Comparison of ENCODE assay signal across 36 cellular contexts in genomic region chr3:126304291-126304690, GRCh38.
"Had no signal": no experiment of that assay in that cellular context is flagged by ENCODE, and none has a peak within 500 bp of the region (broad histone marks: within the 10 kb centered on the region; RNA-seq: fewer than 3 reads in every experiment).

No MANE protein-coding gene starts in this region.

- H3K27me3 Mint-ChIP-seq: activated B cell treated with CpG ODN at 0.5 μM for 24 hours had no signal

- H3K27ac Mint-ChIP-seq: activated B cell treated with CpG ODN at 0.5 μM for 24 hours; activated CD8-positive, alpha-beta T cell treated with anti-CD3 and anti-CD28 coated beads for 36 hours; activated naive CD4-positive, alpha-beta T cell treated with anti-CD3 and anti-CD28 coated beads, Interleukin-2, amount 50 U/mL, for 24 hours; activated naive CD8-positive, alpha-beta T cell treated with anti-CD3 and anti-CD28 coated beads, Interleukin-2, amount 10 ng/mL, durations not matched to agents 7 days and 5 days; activated T-cell treated with anti-CD3 and anti-CD28 coated beads, Interleukin-2, amount 50 U/mL, for 72 hours; activated T-helper 17 cell treated with anti-CD3 and anti-CD28 coated beads, Interleukin-2, amount 50 U/mL, for 72 hours had no signal

- H3K27ac ChIP-seq: ascending aorta, KMS-11, Peyer's patch, RWPE1, VCaP had no signal

- H3K27me3 ChIP-seq: ascending aorta, Peyer's patch had no signal

- ATAC-seq: activated CD8-positive, alpha-beta T cell treated with anti-CD3 and anti-CD28 coated beads for 36 hours; activated T-cell treated with anti-CD3 and anti-CD28 coated beads, Interleukin-2, amount 50 U/mL, for 72 hours; activated T-helper 17 cell treated with anti-CD3 and anti-CD28 coated beads, Interleukin-2, amount 50 U/mL, for 72 hours had no signal

- H3K4me3 Mint-ChIP-seq: activated B cell treated with CpG ODN at 0.5 μM for 24 hours; activated CD8-positive, alpha-beta T cell treated with anti-CD3 and anti-CD28 coated beads for 36 hours; activated naive CD4-positive, alpha-beta T cell treated with anti-CD3 and anti-CD28 coated beads, Interleukin-2, amount 50 U/mL, for 24 hours; activated naive CD8-positive, alpha-beta T cell treated with anti-CD3 and anti-CD28 coated beads, Interleukin-2, amount 10 ng/mL, durations not matched to agents 7 days and 5 days; activated T-cell treated with anti-CD3 and anti-CD28 coated beads, Interleukin-2, amount 50 U/mL, for 72 hours; activated T-helper 17 cell treated with anti-CD3 and anti-CD28 coated beads, Interleukin-2, amount 50 U/mL, for 72 hours had no signal

- H3K36me3 ChIP-seq: ascending aorta, Peyer's patch had no signal

- H3K4me3 ChIP-seq: ascending aorta, Peyer's patch had no signal

- H3K4me1 ChIP-seq: ascending aorta, Peyer's patch had no signal

- H3K36me3 Mint-ChIP-seq: activated naive CD4-positive, alpha-beta T cell treated with anti-CD3 and anti-CD28 coated beads, Interleukin-2, amount 50 U/mL, for 24 hours; activated naive CD8-positive, alpha-beta T cell treated with anti-CD3 and anti-CD28 coated beads, Interleukin-2, amount 10 ng/mL, durations not matched to agents 7 days and 5 days had no signal

- H3K9me3 ChIP-seq: Peyer's patch had no signal

- H3K4me1 Mint-ChIP-seq: activated B cell treated with CpG ODN at 0.5 μM for 24 hours; activated naive CD4-positive, alpha-beta T cell treated with anti-CD3 and anti-CD28 coated beads, Interleukin-2, amount 50 U/mL, for 24 hours; activated naive CD8-positive, alpha-beta T cell treated with anti-CD3 and anti-CD28 coated beads, Interleukin-2, amount 10 ng/mL, durations not matched to agents 7 days and 5 days; activated T-helper 17 cell treated with anti-CD3 and anti-CD28 coated beads, Interleukin-2, amount 50 U/mL, for 72 hours had no signal

- DNase-seq: activated B cell treated with CpG ODN at 0.5 μM for 24 hours; activated CD4-positive, alpha-beta T cell treated with anti-CD3 and anti-CD28 coated beads for 4 hours; activated CD4-positive, alpha-beta T cell treated with anti-CD3 and anti-CD28 coated beads, Interleukin-2, amount 50 U/mL, for 1 hour; activated CD4-positive, CD25-positive, alpha-beta regulatory T cell treated with anti-CD3 and anti-CD28 coated beads, Interleukin-2, amount 50 U/mL, for 72 hours; activated CD8-positive, alpha-beta T cell treated with anti-CD3 and anti-CD28 coated beads for 36 hours; activated effector memory CD4-positive, alpha-beta T cell treated with anti-CD3 and anti-CD28 coated beads, Interleukin-2, amount 50 U/mL, for 16 hours; activated naive CD4-positive, alpha-beta T cell treated with Interleukin-2 at 50 U/mL for 16 hours; activated naive CD8-positive, alpha-beta T cell treated with anti-CD3 and anti-CD28 coated beads, Interleukin-2, amount 10 ng/mL, durations not matched to agents 7 days and 5 days; activated T-cell treated with anti-CD3 and anti-CD28 coated beads, Interleukin-2, amount 50 U/mL, for 1 hour; activated T-cell treated with anti-CD3 and anti-CD28 coated beads, Interleukin-2, amount 50 U/mL, for 72 hours; amygdala; caudate nucleus; cerebellar nuclear complex; MM.1S; NCI-H1092 treated with DMSO at 0.1 percent for 48 hours; NCI-H1417; NCI-H146; NCI-H187; NCI-H2029 treated with DMSO at 0.1 percent for 48 hours; NCI-H2171 treated with DMSO at 0.1 percent for 48 hours; NCI-H226; NCI-H446 treated with DMSO at 0.1 percent for 48 hours; NCI-H524; NCI-H69; Peyer's patch; Right ventricle myocardium superior; SW 1271; T-helper 1 cell; T-helper 2 cell; T-helper 9 cell had no signal
